28 cellular contexts compared by ENCODE assay signal in genomic region chr17:64688481-64688880, GRCh38.
"Had no signal": no experiment of that assay in that cellular context is flagged by ENCODE, and none has a peak within 500 bp of the region (broad histone marks: within the 10 kb centered on the region; RNA-seq: fewer than 3 reads in every experiment).

No MANE protein-coding gene starts in this region.

- H3K36me3 Mint-ChIP-seq: activated naive CD4-positive, alpha-beta T cell treated with anti-CD3 and anti-CD28 coated beads, Interleukin-2, amount 50 U/mL, for 24 hours; activated naive CD8-positive, alpha-beta T cell treated with anti-CD3 and anti-CD28 coated beads, Interleukin-2, amount 10 ng/mL, durations not matched to agents 7 days and 5 days had no signal

- H3K4me1 Mint-ChIP-seq: activated CD4-positive, alpha-beta T cell treated with anti-CD3 and anti-CD28 coated beads, Interleukin-2, amount 10 ng/mL, durations not matched to agents 24 days and 14 days; activated naive CD4-positive, alpha-beta T cell treated with anti-CD3 and anti-CD28 coated beads, Interleukin-2, amount 50 U/mL, for 24 hours; activated naive CD8-positive, alpha-beta T cell treated with anti-CD3 and anti-CD28 coated beads, Interleukin-2, amount 10 ng/mL, durations not matched to agents 7 days and 5 days; activated T-helper 17 cell treated with anti-CD3 and anti-CD28 coated beads, Interleukin-2, amount 50 U/mL, for 72 hours had no signal

- H3K4me1 ChIP-seq: body of pancreas, breast epithelium, SJCRH30 had no signal

- H3K4me3 ChIP-seq: ascending aorta, body of pancreas, breast epithelium, SJCRH30 had no signal

- DNase-seq: activated CD4-positive, alpha-beta T cell treated with anti-CD3 and anti-CD28 coated beads, Interleukin-2, amount 10 ng/mL, durations not matched to agents 24 days and 14 days; activated CD4-positive, alpha-beta T cell treated with anti-CD3 and anti-CD28 coated beads, Interleukin-2, amount 50 U/mL, for 4 hours; activated CD8-positive, alpha-beta T cell treated with anti-CD3 and anti-CD28 coated beads for 36 hours; activated effector memory CD4-positive, alpha-beta T cell treated with anti-CD3 and anti-CD28 coated beads, Interleukin-2, amount 50 U/mL, for 16 hours; activated naive CD4-positive, alpha-beta T cell treated with Interleukin-2 at 50 U/mL for 16 hours; activated naive CD8-positive, alpha-beta T cell treated with anti-CD3 and anti-CD28 coated beads, Interleukin-2, amount 10 ng/mL, durations not matched to agents 7 days and 5 days; activated T-cell treated with anti-CD3 and anti-CD28 coated beads, Interleukin-2, amount 50 U/mL, for 1 hour; activated T-cell treated with anti-CD3 and anti-CD28 coated beads, Interleukin-2, amount 50 U/mL, for 72 hours; amygdala; NCI-H1105; NCI-H1417 treated with DMSO at 0.1 percent for 48 hours; NCI-H1694; NCI-H1930; NCI-H2081 treated with DMSO at 0.1 percent for 48 hours; NCI-H446 treated with DMSO at 0.1 percent for 48 hours; NCI-H524 treated with DMSO at 0.1 percent for 48 hours; NK-92 treated with Interleukin-12 subunit alpha and Interleukin-12 subunit beta, amount 100 ng/mL, for 24 hours; SJCRH30; SK-N-SH had no signal

- H3K9me3 Mint-ChIP-seq: activated CD4-positive, alpha-beta T cell treated with anti-CD3 and anti-CD28 coated beads, Interleukin-2, amount 10 ng/mL, durations not matched to agents 24 days and 14 days; activated CD8-positive, alpha-beta T cell treated with anti-CD3 and anti-CD28 coated beads for 36 hours; activated naive CD4-positive, alpha-beta T cell treated with anti-CD3 and anti-CD28 coated beads, Interleukin-2, amount 50 U/mL, for 24 hours; activated naive CD8-positive, alpha-beta T cell treated with anti-CD3 and anti-CD28 coated beads, Interleukin-2, amount 10 ng/mL, durations not matched to agents 7 days and 5 days; activated T-cell treated with anti-CD3 and anti-CD28 coated beads, Interleukin-2, amount 50 U/mL, for 72 hours; activated T-helper 17 cell treated with anti-CD3 and anti-CD28 coated beads, Interleukin-2, amount 50 U/mL, for 72 hours; T-helper 1 cell treated with Interleukin-12 subunit alpha and Interleukin-12 subunit beta and Interleukin-4 antibody, amounts not matched to agents 30 μg/mL and 1 μg/mL, for 36 hours; T-helper 2 cell treated with Interferon-gamma antibody and Interleukin-4, amounts not matched to agents 5 μg/mL and 100 μg/mL, for 36 hours had no signal

- H3K9ac ChIP-seq: KMS-11, SK-N-SH had no signal

- H3K4me3 Mint-ChIP-seq: activated CD4-positive, alpha-beta T cell treated with anti-CD3 and anti-CD28 coated beads, Interleukin-2, amount 10 ng/mL, durations not matched to agents 24 days and 14 days; activated CD8-positive, alpha-beta T cell treated with anti-CD3 and anti-CD28 coated beads for 36 hours; activated naive CD4-positive, alpha-beta T cell treated with anti-CD3 and anti-CD28 coated beads, Interleukin-2, amount 50 U/mL, for 24 hours; activated naive CD8-positive, alpha-beta T cell treated with anti-CD3 and anti-CD28 coated beads, Interleukin-2, amount 10 ng/mL, durations not matched to agents 7 days and 5 days; activated T-cell treated with anti-CD3 and anti-CD28 coated beads, Interleukin-2, amount 50 U/mL, for 72 hours; activated T-helper 17 cell treated with anti-CD3 and anti-CD28 coated beads, Interleukin-2, amount 50 U/mL, for 72 hours; T-helper 1 cell treated with Interleukin-12 subunit alpha and Interleukin-12 subunit beta and Interleukin-4 antibody, amounts not matched to agents 30 μg/mL and 1 μg/mL, for 36 hours; T-helper 2 cell treated with Interferon-gamma antibody and Interleukin-4, amounts not matched to agents 5 μg/mL and 100 μg/mL, for 36 hours had no signal

- H3K27me3 ChIP-seq: ascending aorta, body of pancreas, breast epithelium, SJCRH30 had no signal

- ATAC-seq: activated CD8-positive, alpha-beta T cell treated with anti-CD3 and anti-CD28 coated beads for 36 hours; activated T-cell treated with anti-CD3 and anti-CD28 coated beads, Interleukin-2, amount 50 U/mL, for 72 hours; activated T-helper 17 cell treated with anti-CD3 and anti-CD28 coated beads, Interleukin-2, amount 50 U/mL, for 72 hours; body of pancreas had no signal

- H3K9me2 ChIP-seq: SK-N-SH had no signal

- H3K36me3 ChIP-seq: ascending aorta, breast epithelium, SJCRH30 had no signal

- FAIRE-seq: TTC549 had no signal

- H3K27ac Mint-ChIP-seq: activated CD4-positive, alpha-beta T cell treated with anti-CD3 and anti-CD28 coated beads, Interleukin-2, amount 10 ng/mL, durations not matched to agents 24 days and 14 days; activated CD8-positive, alpha-beta T cell treated with anti-CD3 and anti-CD28 coated beads for 36 hours; activated naive CD4-positive, alpha-beta T cell treated with anti-CD3 and anti-CD28 coated beads, Interleukin-2, amount 50 U/mL, for 24 hours; activated naive CD8-positive, alpha-beta T cell treated with anti-CD3 and anti-CD28 coated beads, Interleukin-2, amount 10 ng/mL, durations not matched to agents 7 days and 5 days; activated T-cell treated with anti-CD3 and anti-CD28 coated beads, Interleukin-2, amount 50 U/mL, for 72 hours; activated T-helper 17 cell treated with anti-CD3 and anti-CD28 coated beads, Interleukin-2, amount 50 U/mL, for 72 hours; T-helper 1 cell treated with Interleukin-12 subunit alpha and Interleukin-12 subunit beta and Interleukin-4 antibody, amounts not matched to agents 30 μg/mL and 1 μg/mL, for 36 hours; T-helper 2 cell treated with Interferon-gamma antibody and Interleukin-4, amounts not matched to agents 5 μg/mL and 100 μg/mL, for 36 hours had no signal

- H3K9me3 ChIP-seq: ascending aorta, body of pancreas, breast epithelium, SJCRH30, SK-N-SH had no signal

- H3K4me2 ChIP-seq: KMS-11, SK-N-SH had no signal

- H3K27ac ChIP-seq: ascending aorta, body of pancreas, breast epithelium, KMS-11, SJCRH30 had no signal

- H3K27me3 Mint-ChIP-seq: activated CD4-positive, alpha-beta T cell treated with anti-CD3 and anti-CD28 coated beads, Interleukin-2, amount 10 ng/mL, durations not matched to agents 24 days and 14 days; activated CD8-positive, alpha-beta T cell treated with anti-CD3 and anti-CD28 coated beads for 36 hours; activated naive CD4-positive, alpha-beta T cell treated with anti-CD3 and anti-CD28 coated beads, Interleukin-2, amount 50 U/mL, for 24 hours; activated T-helper 17 cell treated with anti-CD3 and anti-CD28 coated beads, Interleukin-2, amount 50 U/mL, for 72 hours had no signal
